19 cellular contexts compared by ENCODE assay signal in genomic region chr11:57473208-57473930, GRCh38. TPM values are rescaled to one million over a fixed set of nuclear protein-coding genes. Genes with fewer than 3 reads are reported as not detected.
DNase-seq lines count a peak whose midpoint lies in the region; ATAC-seq and TF ChIP-seq lines count a peak whose summit lies in the region.
"Had no signal": no experiment of that assay in that cellular context is flagged by ENCODE, and none has a peak within 500 bp of the region (broad histone marks: within the 10 kb centered on the region; RNA-seq: fewer than 3 reads in every experiment).

No MANE protein-coding gene starts in this region.

- H3K9me3 Mint-ChIP-seq in CD4-positive, CD25-positive, alpha-beta regulatory T cell: peaks cover 0 to 3% (median 0%) of the 10 kb centered on the region in 7 donors
- H3K9me3 Mint-ChIP-seq in GM23338: no peaks in the 10 kb centered on the region; the same call in 2 of the 3 replicates
- H3K9me3 Mint-ChIP-seq in Calu3 (ENCODE audit: low read depth, unreplicated experiment): no peaks in the 10 kb centered on the region
- H3K9me3 Mint-ChIP-seq: H9, mesothelial cell of epicardium had no signal

- no peaks in the 10 kb centered on the region for H3K36me3 ChIP-seq in CD4-positive, CD25-positive, alpha-beta regulatory T cell (ENCODE audit: control insufficient read depth, insufficient read depth, low read length)
- no peaks in the 10 kb centered on the region for H3K36me3 ChIP-seq in GM23338 (ENCODE audit: insufficient read depth)
- H3K36me3 ChIP-seq: heart left ventricle, pancreas, Peyer's patch, stomach had no signal

- H3K27ac Mint-ChIP-seq in CD4-positive, CD25-positive, alpha-beta regulatory T cell: peak overlapping the region in 2 of 3 donors; percentile 64 to 95
- H3K27ac Mint-ChIP-seq in GM23338 (no peak overlapping the region), Calu3 (ENCODE audit: unreplicated experiment) (no peak overlapping the region)
- H3K27ac Mint-ChIP-seq: mesothelial cell of epicardium had no signal

- CTCF ChIA-PET in Calu3 (lab: Charles Lee): no interaction called here

- H3K27me3 Mint-ChIP-seq in CD4-positive, CD25-positive, alpha-beta regulatory T cell: peaks cover 22% of the 10 kb centered on the region
- H3K27me3 Mint-ChIP-seq in GM23338 (ENCODE audit: insufficient read depth, low read depth, poor library complexity) (peaks cover 40% of the 10 kb centered on the region), Calu3 (ENCODE audit: unreplicated experiment) (peaks cover 37% of the 10 kb centered on the region)

- H3K4me1 ChIP-seq in CD4-positive, CD25-positive, alpha-beta regulatory T cell (ENCODE audit: control insufficient read depth, insufficient read depth, low read length, poor library complexity, severe bottlenecking): peaks cover 33% of the 10 kb centered on the region
- peaks cover 53% of the 10 kb centered on the region for H3K4me1 ChIP-seq in GM23338 (ENCODE audit: insufficient read depth)

- no peaks in the 10 kb centered on the region for H3K36me3 Mint-ChIP-seq in CD4-positive, CD25-positive, alpha-beta regulatory T cell
- peaks cover 35% of the 10 kb centered on the region for H3K36me3 Mint-ChIP-seq in GM23338 (ENCODE audit: low read depth)
- peaks cover 17% of the 10 kb centered on the region for H3K36me3 Mint-ChIP-seq in Calu3 (ENCODE audit: insufficient read depth, unreplicated experiment)
- H3K36me3 Mint-ChIP-seq: mesothelial cell of epicardium had no signal

- no peak overlapping the region for H3K4me3 ChIP-seq in CD4-positive, CD25-positive, alpha-beta regulatory T cell (ENCODE audit: low read depth, low read length)
- H3K4me3 ChIP-seq in GM23338: no peak overlapping the region
- H3K4me3 ChIP-seq: GM12878, heart left ventricle, pancreas, Peyer's patch, stomach had no signal

- no peak for TF ChIP-seq CTCF in GM23338 (conservative IDR thresholded peaks at IDR 0.05; ENCODE audit: low read depth in 2 of 2)
- no peak for TF ChIP-seq CTCF in Calu3 (IDR thresholded peaks at IDR 0.05; ENCODE audit: unreplicated experiment)

- no peaks in the 10 kb centered on the region; the same call in 1 of the 2 replicates for H4K20me1 ChIP-seq in GM23338 (replicated peaks; ENCODE audit: insufficient read depth)

- H3K27ac ChIP-seq in CD4-positive, CD25-positive, alpha-beta regulatory T cell (ENCODE audit: insufficient read depth, low read length, poor library complexity, severe bottlenecking): no peak overlapping the region
- H3K27ac ChIP-seq in GM23338 (ENCODE audit: low read depth): no peak overlapping the region
- H3K27ac ChIP-seq: C4-2B, heart left ventricle, pancreas, Peyer's patch, stomach had no signal

- TF ChIP-seq POLR2A in erythroblast (IDR thresholded peaks at IDR 0.05; ENCODE audit: low read length): no peak

- intact Hi-C loops in left colon (cut with DNase I, micrococcal nuclease) (no loop called here), Calu3 (cut with micrococcal nuclease; ENCODE audit: unreplicated experiment) (no loop called here)

- BruUV-seq in Calu3 (replicated peaks; lab: Mats Ljungman, UMichigan): no TSS peak

- peaks cover 22% of the 10 kb centered on the region; the same call in 1 of the 2 replicates for H3F3A ChIP-seq in GM23338 (replicated peaks; ENCODE audit: low read depth)

- ATAC-seq in CD4-positive, CD25-positive, alpha-beta regulatory T cell (ENCODE audit: low read depth in 2 of 2): no peak
- ATAC-seq in GM23338: no peak
- no peak for ATAC-seq in left colon
- ATAC-seq: pancreas had no signal

- no peaks in the 10 kb centered on the region for H3K9me3 ChIP-seq in CD4-positive, CD25-positive, alpha-beta regulatory T cell (ENCODE audit: control insufficient read depth in 2 of 2, low read length in 2 of 2)
- H3K9me3 ChIP-seq: heart left ventricle, pancreas, Peyer's patch, stomach had no signal

- peak overlapping the region; percentile 60; the same call in 1 of the 2 replicates for H3K4me2 ChIP-seq in GM23338

- H3K4me3 Mint-ChIP-seq in CD4-positive, CD25-positive, alpha-beta regulatory T cell: peak overlapping the region in 3 of 4 donors; percentile 33 to 64 (median 46)
- H3K4me3 Mint-ChIP-seq in GM23338 (peak overlapping the region; percentile 21; the same call in 1 of the 3 replicates), Calu3 (ENCODE audit: low read depth, unreplicated experiment) (no peak overlapping the region)
- H3K4me3 Mint-ChIP-seq: mesothelial cell of epicardium had no signal

- no peaks in the 10 kb centered on the region for H3K27me3 ChIP-seq in CD4-positive, CD25-positive, alpha-beta regulatory T cell (ENCODE audit: control insufficient read depth, insufficient read depth, low read length)
- H3K27me3 ChIP-seq in GM23338 (ENCODE audit: insufficient read depth): peaks cover 39% of the 10 kb centered on the region
- H3K27me3 ChIP-seq: pancreas, Peyer's patch had no signal

- no peak overlapping the region for H2AFZ ChIP-seq in GM23338

- no peaks in the 10 kb centered on the region for H3K79me2 ChIP-seq in GM23338 (replicated peaks; ENCODE audit: insufficient read depth)

- peaks cover 0 to 39% (median 14%) of the 10 kb centered on the region in 4 donors for H3K4me1 Mint-ChIP-seq in CD4-positive, CD25-positive, alpha-beta regulatory T cell
- H3K4me1 Mint-ChIP-seq in GM23338 (peaks cover 54% of the 10 kb centered on the region), Calu3 (ENCODE audit: low read depth, unreplicated experiment) (peaks cover 11% of the 10 kb centered on the region)

- no peak for DNase-seq in CD4-positive, CD25-positive, alpha-beta regulatory T cell
- DNase-seq in GM23338 (ENCODE audit: low spot score) (no peak), erythroblast (lab: John Stamatoyannopoulos, UW) (peak; percentile 53 to 67), left colon (no peak), Calu3 (no peak)
- no peak for DNase-seq in stimulated activated CD4-positive, alpha-beta T cell treated with anti-CD3 and anti-CD28 coated beads, Interleukin-12 subunit alpha, Interleukin-12 subunit beta, amount 100 ng/mL, for 4 hours
- DNase-seq: activated CD4-positive, CD25-positive, alpha-beta regulatory T cell treated with anti-CD3 and anti-CD28 coated beads, Interleukin-2, amount 50 U/mL, for 72 hours; aorta; H9; heart left ventricle; NCI-H1105; pancreas; Peyer's patch; stomach had no signal

- H3K9me2 ChIP-seq in GM23338 (ENCODE audit: insufficient read depth): no peaks in the 10 kb centered on the region

TF ChIP-seq in GM23338, 12 proteins besides CTCF, POLR2A, EP300 and RAD21 (continues in another document):
- TF ChIP-seq ZNF114 (CRISPR knock-in tag; IDR thresholded peaks at IDR 0.05): no peak

TF ChIP-seq in PFSK-1, 5 proteins besides CTCF, POLR2A, EP300 and RAD21 (continues in another document):
- peak; percentile 24; the same call in 1 of the 2 replicates for TF ChIP-seq POLR2AphosphoS5 (IDR thresholded peaks at IDR 0.05; ENCODE audit: low read depth, low read length)

RNA-seq across cellular contexts. Expression of gene RTN4RL2, which starts 13.0 kb away (rescaled TPM):
- not detected for total RNA-seq in CD4-positive, CD25-positive, alpha-beta regulatory T cell
- under 1 TPM in 1 of 4 donors, not detected in 3; 0.11 TPM for polyA plus RNA-seq in CD4-positive, CD25-positive, alpha-beta regulatory T cell
- total RNA-seq in GM23338 (2014; rRNA removed; shearing (Covaris generic)): 15.9 and 16.1 TPM in 2 replicates
- 13.1 and 13.9 TPM in 2 replicates for polyA plus RNA-seq in GM23338 (2016; fragmentation: Nextera tagmentation; extraction: Ambion mirVana)
- polyA plus RNA-seq in PFSK-1 (2012; ENCODE audit: insufficient read length, low read depth): 44.2 TPM
- total RNA-seq in left colon (under 1 TPM; 0.67 to 0.98 TPM), Calu3 (2022) (1.9 and 3.6 TPM in 2 replicates)
- total RNA-seq: skeletal muscle tissue had no signal

RNA-seq across cellular contexts. Expression of gene SLC43A1, which starts 42.1 kb away (rescaled TPM):
- total RNA-seq in CD4-positive, CD25-positive, alpha-beta regulatory T cell: 12.8 TPM
- polyA plus RNA-seq in CD4-positive, CD25-positive, alpha-beta regulatory T cell: 10 to 100 TPM; 22.9 to 29.9 (median 26.2) TPM
- 49.7 and 49.8 TPM in 2 replicates for total RNA-seq in GM23338 (2014; rRNA removed; shearing (Covaris generic))
- polyA plus RNA-seq in GM23338 (2016; fragmentation: Nextera tagmentation; extraction: Ambion mirVana): 19.6 and 19.7 TPM in 2 replicates
- polyA plus RNA-seq in PFSK-1 (2012; ENCODE audit: insufficient read length, low read depth): 94.1 TPM
- 1 to 10 TPM; 7.1 to 9.6 TPM for total RNA-seq in left colon
- total RNA-seq in Calu3 (2022): 9.5 and 12.5 TPM in 2 replicates

RNA-seq across cellular contexts. Expression of gene SLC43A3, which starts 46.4 kb away (rescaled TPM):
- 19.1 TPM for total RNA-seq in CD4-positive, CD25-positive, alpha-beta regulatory T cell
- polyA plus RNA-seq in CD4-positive, CD25-positive, alpha-beta regulatory T cell: 10 to 100 TPM; 21.6 to 36.9 (median 27.3) TPM
- total RNA-seq in GM23338 (2014; rRNA removed; shearing (Covaris generic)): 23.7 and 24.8 TPM in 2 replicates
- 11.5 and 14.3 TPM in 2 replicates for polyA plus RNA-seq in GM23338 (2016; fragmentation: Nextera tagmentation; extraction: Ambion mirVana)
- 0.56 TPM for polyA plus RNA-seq in PFSK-1 (2012; ENCODE audit: insufficient read length, low read depth)
- 1 to 10 TPM; 6.9 to 9.6 TPM for total RNA-seq in left colon
- total RNA-seq in Calu3 (2022): 91.8 and 127 TPM in 2 replicates

RNA-seq across cellular contexts. Expression of gene TIMM10, which starts 57.2 kb away (rescaled TPM):
- total RNA-seq in CD4-positive, CD25-positive, alpha-beta regulatory T cell: 21.2 TPM
- polyA plus RNA-seq in CD4-positive, CD25-positive, alpha-beta regulatory T cell: 10 to 100 TPM; 52.1 to 84.7 (median 65.7) TPM
- 59.1 and 75.8 TPM in 2 replicates for total RNA-seq in GM23338 (2014; rRNA removed; shearing (Covaris generic))
- 193 and 194 TPM in 2 replicates for polyA plus RNA-seq in GM23338 (2016; fragmentation: Nextera tagmentation; extraction: Ambion mirVana)
- polyA plus RNA-seq in PFSK-1 (2012; ENCODE audit: insufficient read length, low read depth): 112 TPM
- 10 to 100 TPM; 28.6 to 47.4 TPM for total RNA-seq in left colon
- 68.5 and 73.5 TPM in 2 replicates for total RNA-seq in Calu3 (2022)

Comparison
In these comparisons a context has a peak if more than half of its experiments do, and no peak if none do; other contexts are left out.
1. DNase-seq: peak in erythroblast (2 of 2); none in CD4-positive, CD25-positive, alpha-beta regulatory T cell (0 of 3), GM23338 (single experiment), left colon (0 of 2), stimulated activated CD4-positive, alpha-beta T cell treated with anti-CD3 and anti-CD28 coated beads, Interleukin-12 subunit alpha, Interleukin-12 subunit beta, amount 100 ng/mL, for 4 hours (single experiment) and Calu3 (single experiment).
2. H3K27ac Mint-ChIP-seq: peak in CD4-positive, CD25-positive, alpha-beta regulatory T cell (2 of 3); none in GM23338 (single experiment) and Calu3 (single experiment).